ENCODE assay signal across 21 cellular contexts in genomic region chr19:27744926-27745844, GRCh38.
DNase-seq lines count a peak whose midpoint lies in the region; ATAC-seq and TF ChIP-seq lines count a peak whose summit lies in the region.
"Had no signal": no experiment of that assay in that cellular context is flagged by ENCODE, and none has a peak within 500 bp of the region (broad histone marks: within the 10 kb centered on the region; RNA-seq: fewer than 3 reads in every experiment).

No MANE protein-coding gene starts in this region.

- TF ChIP-seq CTCF in foreskin fibroblast (IDR thresholded peaks at IDR 0.05; ENCODE audit: low read depth, low read length), result no peak

- no peaks in the 10 kb centered on the region for H3K9me3 ChIP-seq in skeletal muscle tissue (ENCODE audit: control insufficient read depth in 3 of 3, low read length in 3 of 3)
- H3K9me3 ChIP-seq: right lobe of liver, SK-N-SH had no signal

- no peaks in the 10 kb centered on the region for H3K27me3 ChIP-seq in skeletal muscle tissue (ENCODE audit: control insufficient read depth in 3 of 3, insufficient read depth in 3 of 3, low read length in 3 of 3)
- H3K27me3 ChIP-seq: ascending aorta, right lobe of liver, tibial nerve had no signal

- ATAC-seq in left lobe of liver (no peak), HG02840 (IDR thresholded peaks at IDR 0.05; ENCODE audit: low FRiP score, unreplicated experiment) (no peak)
- ATAC-seq: activated T-cell treated with anti-CD3 and anti-CD28 coated beads, Interleukin-2, amount 50 U/mL, for 4 hours; CD8-positive, alpha-beta T cell; GM12878; K562; PC-3; right lobe of liver; stimulated activated naive B cell treated with anti-CD40 and anti-IgM and Interleukin-4, amounts not matched to agents 10 μg/mL and 1 μg/mL and 100 μg/mL, for 72 hours; WTC11 had no signal

- peak overlapping the region; percentile 70 for H3K27ac ChIP-seq in skeletal muscle tissue (ENCODE audit: low read depth, low read length)
- H3K27ac ChIP-seq: ascending aorta, right lobe of liver, tibial nerve had no signal

- H3K9ac ChIP-seq in skeletal muscle tissue (ENCODE audit: low read depth in 1 of 3, low read length in 3 of 3), result no peak overlapping the region
- H3K9ac ChIP-seq: SK-N-SH had no signal

- DNase-seq in LHCN-M2 (ENCODE audit: low read depth) (peak; percentile 49), cerebellum (ENCODE audit: low spot score) (peak; percentile 2), left lobe of liver (ENCODE audit: low spot score) (peak; percentile 11), middle frontal gyrus (ENCODE audit: extremely low spot score, low spot score) (no peak), foreskin fibroblast (no peak)
- DNase-seq: activated CD4-positive, alpha-beta T cell treated with anti-CD3 and anti-CD28 coated beads, Interleukin-2, amount 50 U/mL, for 48 hours; activated T-cell treated with anti-CD3 and anti-CD28 coated beads, Interleukin-2, amount 50 U/mL, for 4 hours; naive B cell; PC-3; SK-N-SH; stimulated activated CD4-positive, alpha-beta T cell treated with anti-CD3 and anti-CD28 coated beads, Interleukin-1b, Interleukin-23, amount 100 ng/mL, for 48 hours; stimulated activated naive B cell treated with anti-CD40 and anti-IgM and Interleukin-4, amounts not matched to agents 10 μg/mL and 1 μg/mL and 100 μg/mL, for 72 hours had no signal

- peaks cover 15 to 28% (median 16%) of the 10 kb centered on the region in 3 donors for H3K4me1 ChIP-seq in skeletal muscle tissue (ENCODE audit: control insufficient read depth in 3 of 3, insufficient read depth in 3 of 3, low read length in 3 of 3)
- H3K4me1 ChIP-seq: ascending aorta, right lobe of liver had no signal

- H3K36me3 ChIP-seq in skeletal muscle tissue (ENCODE audit: control insufficient read depth in 3 of 3, insufficient read depth in 3 of 3, low read length in 3 of 3), result peaks cover 0 to 2% (median 0%) of the 10 kb centered on the region in 3 donors
- H3K36me3 ChIP-seq: right lobe of liver had no signal

- H3K4me3 ChIP-seq in skeletal muscle tissue (ENCODE audit: low read length in 3 of 3) (no peak overlapping the region), foreskin fibroblast (ENCODE audit: low read depth in 1 of 2, low read length in 2 of 2) (no peak overlapping the region)
- H3K4me3 ChIP-seq: ascending aorta, GM12878, K562, right lobe of liver, tibial nerve had no signal

Comparison
In these comparisons a context has a peak if more than half of its experiments do, and no peak if none do; other contexts are left out.
1. DNase-seq: peak in LHCN-M2 (single experiment), cerebellum (single experiment) and left lobe of liver (single experiment); none in middle frontal gyrus (single experiment) and foreskin fibroblast (0 of 2).